In genomic region chr7:30312186-30312585, GRCh38 we compare ENCODE assay signal across 14 cellular contexts.
"Had no signal": no experiment of that assay in that cellular context is flagged by ENCODE, and none has a peak within 500 bp of the region (broad histone marks: within the 10 kb centered on the region; RNA-seq: fewer than 3 reads in every experiment).

No MANE protein-coding gene starts in this region.

- H3K9me3 Mint-ChIP-seq: activated CD4-positive, alpha-beta memory T cell treated with anti-CD3 and anti-CD28 coated beads for 36 hours; memory B cell; natural killer cell; stimulated activated naive CD8-positive, alpha-beta T cell treated with anti-CD3 and anti-CD28 coated beads, Interleukin-15, amount 100 ng/mL, for 72 hours; T-helper 1 cell treated with Interleukin-12 subunit alpha and Interleukin-12 subunit beta and Interleukin-4 antibody, amounts not matched to agents 30 μg/mL and 1 μg/mL, for 36 hours had no signal

- H3K27me3 ChIP-seq: cardiac muscle cell, foreskin keratinocyte, left lung, testis had no signal

- H3K9me3 ChIP-seq: left lung, testis had no signal

- H3K36me3 ChIP-seq: cardiac muscle cell, left lung had no signal

- H3K36me3 Mint-ChIP-seq: activated CD4-positive, alpha-beta memory T cell treated with anti-CD3 and anti-CD28 coated beads for 36 hours; natural killer cell had no signal

- ATAC-seq: foreskin keratinocyte; left lung; natural killer cell; stimulated activated naive CD8-positive, alpha-beta T cell treated with anti-CD3 and anti-CD28 coated beads, Interleukin-15, amount 100 ng/mL, for 72 hours had no signal

- H3K27me3 Mint-ChIP-seq: activated CD4-positive, alpha-beta memory T cell treated with anti-CD3 and anti-CD28 coated beads for 36 hours; activated naive CD8-positive, alpha-beta T cell treated with anti-CD3 and anti-CD28 coated beads, Interleukin-2, amount 10 ng/mL, durations not matched to agents 7 days and 5 days; memory B cell; stimulated activated naive CD8-positive, alpha-beta T cell treated with anti-CD3 and anti-CD28 coated beads, Interleukin-15, amount 100 ng/mL, for 72 hours had no signal

- H3K27ac Mint-ChIP-seq: activated CD4-positive, alpha-beta memory T cell treated with anti-CD3 and anti-CD28 coated beads for 36 hours; activated naive CD8-positive, alpha-beta T cell treated with anti-CD3 and anti-CD28 coated beads, Interleukin-2, amount 10 ng/mL, durations not matched to agents 7 days and 5 days; natural killer cell; stimulated activated naive CD8-positive, alpha-beta T cell treated with anti-CD3 and anti-CD28 coated beads, Interleukin-15, amount 100 ng/mL, for 72 hours; T-helper 1 cell treated with Interleukin-12 subunit alpha and Interleukin-12 subunit beta and Interleukin-4 antibody, amounts not matched to agents 30 μg/mL and 1 μg/mL, for 36 hours had no signal

- H3K4me1 ChIP-seq: testis had no signal

- H3K4me3 Mint-ChIP-seq: activated CD4-positive, alpha-beta memory T cell treated with anti-CD3 and anti-CD28 coated beads for 36 hours; activated naive CD8-positive, alpha-beta T cell treated with anti-CD3 and anti-CD28 coated beads, Interleukin-2, amount 10 ng/mL, durations not matched to agents 7 days and 5 days; memory B cell; natural killer cell; stimulated activated naive CD8-positive, alpha-beta T cell treated with anti-CD3 and anti-CD28 coated beads, Interleukin-15, amount 100 ng/mL, for 72 hours; T-helper 1 cell treated with Interleukin-12 subunit alpha and Interleukin-12 subunit beta and Interleukin-4 antibody, amounts not matched to agents 30 μg/mL and 1 μg/mL, for 36 hours had no signal

- H3K4me3 ChIP-seq: cardiac muscle cell, left lung, testis had no signal

- H3K27ac ChIP-seq: cardiac muscle cell, foreskin keratinocyte, left lung, testis had no signal

- DNase-seq: activated CD4-positive, alpha-beta memory T cell treated with anti-CD3 and anti-CD28 coated beads for 36 hours; activated CD4-positive, CD25-positive, alpha-beta regulatory T cell treated with anti-CD3 and anti-CD28 coated beads, Interleukin-2, amount 50 U/mL, for 72 hours; activated CD8-positive, alpha-beta memory T cell treated with anti-CD3 and anti-CD28 coated beads, Interleukin-2, amount 50 U/mL, for 48 hours; activated naive CD8-positive, alpha-beta T cell treated with anti-CD3 and anti-CD28 coated beads, Interleukin-2, amount 10 ng/mL, durations not matched to agents 7 days and 5 days; aorta; foreskin keratinocyte; left lung; natural killer cell; stimulated activated CD4-positive, alpha-beta T cell treated with anti-CD3 and anti-CD28 coated beads, Interleukin-2, amount 100 ng/mL, for 48 hours; stimulated activated naive CD8-positive, alpha-beta T cell treated with anti-CD3 and anti-CD28 coated beads, Interleukin-15, amount 100 ng/mL, for 72 hours; testis had no signal
